11 cellular contexts compared by ENCODE assay signal in genomic region chr20:2956480-2956879, GRCh38.
"Had no signal": no experiment of that assay in that cellular context is flagged by ENCODE, and none has a peak within 500 bp of the region (broad histone marks: within the 10 kb centered on the region; RNA-seq: fewer than 3 reads in every experiment).

No MANE protein-coding gene starts in this region.

- H3K4me2 ChIP-seq: GM23338 had no signal

- H3K9ac ChIP-seq: GM23248 had no signal

- DNase-seq: GM23248, GOT3, H7, H9, HCEC 1CT, HFFc6 had no signal

- ATAC-seq: GM23338, HCT116 had no signal

- H3K27ac ChIP-seq: GM23248 had no signal

- FAIRE-seq: H1, H54 had no signal

- H3K27ac Mint-ChIP-seq: GM23338, HFFc6 had no signal

- H3K9me3 Mint-ChIP-seq: GM23338, HFFc6 had no signal

- H3K4me3 ChIP-seq: GM23248, GM23338, HAP-1 had no signal

- H3K4me3 Mint-ChIP-seq: GM23338, H9, HFFc6 had no signal
